20 cellular contexts compared by ENCODE assay signal in genomic region chr6:43033874-43034273, GRCh38.
"Had no signal": no experiment of that assay in that cellular context is flagged by ENCODE, and none has a peak within 500 bp of the region (broad histone marks: within the 10 kb centered on the region; RNA-seq: fewer than 3 reads in every experiment).

No MANE protein-coding gene starts in this region.

- DNase-seq: activated B cell treated with CpG ODN at 0.5 μM for 24 hours; activated CD4-positive, alpha-beta T cell treated with anti-CD3 and anti-CD28 coated beads, Interleukin-2, amount 50 U/mL, for 1 hour; activated effector memory CD4-positive, alpha-beta T cell treated with anti-CD3 and anti-CD28 coated beads, Interleukin-2, amount 50 U/mL, for 16 hours; amniotic stem cell; caudate nucleus; endodermal cell; foreskin fibroblast; heart right ventricle; left lung; lower lobe of right lung; nucleus accumbens; psoas muscle; stimulated activated CD4-positive, alpha-beta T cell treated with anti-CD3 and anti-CD28 coated beads, Interleukin-15, amount 100 ng/mL, for 24 hours; stimulated activated naive CD4-positive, alpha-beta T cell treated with Interleukin-2 at 50 U/mL for 16 hours; T-cell had no signal

- H3K9me3 Mint-ChIP-seq: activated B cell treated with CpG ODN at 0.5 μM for 24 hours; activated T-helper 1 cell treated with anti-CD3 and anti-CD28 coated beads, Interleukin-12 subunit alpha, Interleukin-12 subunit beta, Interleukin-2, Interleukin-4 antibody, amounts not matched to agents 30 ng/mL and 10 ng/mL and 1 ng/mL, durations not matched to agents 14 hours and 24 hours and 36 hours; endodermal cell; neural crest cell; T-cell had no signal

- H3K27me3 ChIP-seq: heart right ventricle, left lung, tibial nerve had no signal

- H3K4me1 ChIP-seq: left lung, lower lobe of right lung, parathyroid adenoma, tibial nerve had no signal

- H3K79me2 ChIP-seq: parathyroid adenoma had no signal

- H2AFZ ChIP-seq: parathyroid adenoma had no signal

- H3K4me3 Mint-ChIP-seq: activated B cell treated with CpG ODN at 0.5 μM for 24 hours; activated T-helper 1 cell treated with anti-CD3 and anti-CD28 coated beads, Interleukin-12 subunit alpha, Interleukin-12 subunit beta, Interleukin-2, Interleukin-4 antibody, amounts not matched to agents 30 ng/mL and 10 ng/mL and 1 ng/mL, durations not matched to agents 14 hours and 24 hours and 36 hours; endodermal cell; T-cell had no signal

- H3K9me3 ChIP-seq: heart right ventricle, left lung, lower lobe of right lung, psoas muscle, tibial nerve had no signal

- ATAC-seq: esophagus mucosa, heart right ventricle, left lung, lower lobe of right lung, psoas muscle, T-cell had no signal

- H3K4me1 Mint-ChIP-seq: activated B cell treated with CpG ODN at 0.5 μM for 24 hours, endodermal cell, neural crest cell had no signal

- H3K27ac Mint-ChIP-seq: activated B cell treated with CpG ODN at 0.5 μM for 24 hours had no signal

- H3K9ac ChIP-seq: parathyroid adenoma had no signal

- H3K4me3 ChIP-seq: heart right ventricle, left lung, lower lobe of right lung, psoas muscle, tibial nerve had no signal

- H3K27ac ChIP-seq: heart right ventricle, left lung, lower lobe of right lung, parathyroid adenoma, psoas muscle, tibial nerve had no signal

- H3K27me3 Mint-ChIP-seq: activated B cell treated with CpG ODN at 0.5 μM for 24 hours, T-cell had no signal
